21 cellular contexts compared by ENCODE assay signal in genomic region chr15:62914461-62915079, GRCh38.
DNase-seq lines count a peak whose midpoint lies in the region; ATAC-seq and TF ChIP-seq lines count a peak whose summit lies in the region.
"Had no signal": no experiment of that assay in that cellular context is flagged by ENCODE, and none has a peak within 500 bp of the region (broad histone marks: within the 10 kb centered on the region; RNA-seq: fewer than 3 reads in every experiment).

No MANE protein-coding gene starts in this region.

- H4K12ac ChIP-seq in trophoblast cell (ENCODE audit: low read depth, low read length) = peak overlapping the region; percentile 8

- peak overlapping the region; percentile 87 for H2BK12ac ChIP-seq in trophoblast cell (ENCODE audit: low read length)

- H3K18ac ChIP-seq in trophoblast cell (ENCODE audit: low read length) = peak overlapping the region; percentile 90

- peak overlapping the region; percentile 97 for H2AK5ac ChIP-seq in trophoblast cell (ENCODE audit: low read length)

- H3K79me2 ChIP-seq in trophoblast cell (ENCODE audit: control insufficient read depth, insufficient read depth, low read length, poor library complexity) = peaks cover 7% of the 10 kb centered on the region

- peak overlapping the region; percentile 23 for H3K9ac ChIP-seq in NT2/D1 (ENCODE audit: insufficient read length, low read depth)
- H3K9ac ChIP-seq in trophoblast cell (ENCODE audit: low read length) = no peak overlapping the region

- peaks cover 19% of the 10 kb centered on the region for H3K9me3 ChIP-seq in NT2/D1 (ENCODE audit: insufficient read depth, low read length)
- H3K9me3 ChIP-seq in iPS DF 6.9 (ENCODE audit: control insufficient read depth, insufficient read depth, low read length) = no peaks in the 10 kb centered on the region
- no peaks in the 10 kb centered on the region for H3K9me3 ChIP-seq in trophoblast cell (ENCODE audit: insufficient read depth, low read depth, low read length)
- H3K9me3 ChIP-seq in sigmoid colon = no peaks in the 10 kb centered on the region
- H3K9me3 ChIP-seq: MG63, SJSA1 had no signal

- H3K14ac ChIP-seq in trophoblast cell (ENCODE audit: low read length) = peak overlapping the region; percentile 68

- no peak for TF ChIP-seq CTCF in sigmoid colon (IDR thresholded peaks at IDR 0.05)

- H3K4me2 ChIP-seq in trophoblast cell (ENCODE audit: low read length) = peak overlapping the region; percentile 1

- H3K27ac ChIP-seq in iPS DF 6.9 (ENCODE audit: low read length) (no peak overlapping the region), trophoblast cell (ENCODE audit: low read depth, low read length) (peak overlapping the region; percentile 95), sigmoid colon (no peak overlapping the region)
- H3K27ac ChIP-seq: SJSA1 had no signal

- H3K27me3 ChIP-seq in NT2/D1 (ENCODE audit: insufficient read depth, insufficient read length) (no peaks in the 10 kb centered on the region), iPS DF 6.9 (ENCODE audit: control insufficient read depth, insufficient read depth, low read length) (no peaks in the 10 kb centered on the region), trophoblast cell (ENCODE audit: insufficient read depth, low read length) (no peaks in the 10 kb centered on the region), sigmoid colon (no peaks in the 10 kb centered on the region)
- H3K27me3 ChIP-seq: MG63, SJSA1 had no signal

- peak overlapping the region; percentile 96 for H2BK5ac ChIP-seq in trophoblast cell (ENCODE audit: low read depth, low read length, poor library complexity)

- no peak overlapping the region for H3K23ac ChIP-seq in trophoblast cell (ENCODE audit: low read length)

- H3K36me3 ChIP-seq in NT2/D1 (ENCODE audit: insufficient read depth, insufficient read length, low read length) (no peaks in the 10 kb centered on the region), iPS DF 6.9 (ENCODE audit: control insufficient read depth, insufficient read depth, low read length) (no peaks in the 10 kb centered on the region), trophoblast cell (ENCODE audit: control insufficient read depth in 1 of 2, insufficient read depth in 2 of 2, low read length in 2 of 2) (no peaks in the 10 kb centered on the region), sigmoid colon (no peaks in the 10 kb centered on the region)
- H3K36me3 ChIP-seq: MG63, SJSA1 had no signal

- no peak overlapping the region for H3K4me3 ChIP-seq in NT2/D1 (ENCODE audit: insufficient read length, low read depth)
- H3K4me3 ChIP-seq in iPS DF 6.9 (ENCODE audit: low read length) = no peak overlapping the region
- no peak overlapping the region for H3K4me3 ChIP-seq in trophoblast cell (ENCODE audit: low read depth, low read length)
- no peak overlapping the region for H3K4me3 ChIP-seq in sigmoid colon
- H3K4me3 ChIP-seq: K562, MG63, SJSA1 had no signal

- TF ChIP-seq POLR2A in sigmoid colon (IDR thresholded peaks at IDR 0.05) = no peak

- H4K8ac ChIP-seq in trophoblast cell (ENCODE audit: low read depth, low read length) = peak overlapping the region; percentile 63

- peak overlapping the region; percentile 95 for H4K91ac ChIP-seq in trophoblast cell (ENCODE audit: low read depth, low read length)

- H3K4me1 ChIP-seq in NT2/D1 (ENCODE audit: insufficient read depth, insufficient read length) (peaks cover 12% of the 10 kb centered on the region), iPS DF 6.9 (ENCODE audit: control insufficient read depth, insufficient read depth, low read length) (peaks cover 4% of the 10 kb centered on the region; the same call in 1 of the 2 replicates), trophoblast cell (ENCODE audit: control insufficient read depth in 1 of 2, insufficient read depth in 2 of 2, low read length in 2 of 2) (peaks cover 15 to 30% of the 10 kb centered on the region in 2 experiments), sigmoid colon (peaks cover 0 to 10% (median 8%) of the 10 kb centered on the region in 4 donors)
- H3K4me1 ChIP-seq: SJSA1 had no signal

- peak overlapping the region; percentile 73 for H2AFZ ChIP-seq in trophoblast cell (ENCODE audit: insufficient read depth, low read length, poor library complexity)

- TF ChIP-seq EP300 in sigmoid colon (IDR thresholded peaks at IDR 0.05) = no peak

- intact Hi-C loops in sigmoid colon (cut with DNase I) = no loop called here

- peak overlapping the region; percentile 28 for H3K4ac ChIP-seq in trophoblast cell (ENCODE audit: low read depth, low read length)

- peaks cover 41% of the 10 kb centered on the region for H3K79me1 ChIP-seq in trophoblast cell (ENCODE audit: low read length)

- peak overlapping the region; percentile 99 for H2BK120ac ChIP-seq in trophoblast cell (ENCODE audit: insufficient read depth, low read length, poor library complexity)

- no peak for ATAC-seq in GM19023 (IDR thresholded peaks at IDR 0.05; ENCODE audit: unreplicated experiment)
- ATAC-seq: HepG2, K562, Right ventricle myocardium inferior had no signal

- WGBS in iPS DF 6.9 (ENCODE audit: insufficient coverage, insufficient read length) = no CpG with 5 or more reads among the region's 7 CpGs
- no CpG with 5 or more reads among the region's 7 CpGs for WGBS in trophoblast cell (ENCODE audit: extremely low coverage, insufficient coverage, insufficient read length)
- WGBS in sigmoid colon, 2 donors = 94% methylated on average over 7 of the region's 7 CpGs

- DNase-seq in ELF-1 (ENCODE audit: low read depth, low spot score) (peak; percentile 93), NT2/D1 (ENCODE audit: low read depth, low spot score) (peak; percentile 85), iPS DF 6.9 (ENCODE audit: low read depth, low spot score) (peak; percentile 41), trophoblast cell (peak; percentile 65 to 76), sigmoid colon (no peak), C1 segment of cervical spinal cord (lab: John Stamatoyannopoulos, UW) (no peak)
- DNase-seq in activated CD4-positive, alpha-beta T cell treated with anti-CD3 and anti-CD28 coated beads, Interleukin-2, amount 50 U/mL, for 1 hour = no peak
- DNase-seq: EL, MG63, NCI-H1417, NCI-H1694 treated with DMSO at 0.1 percent for 48 hours, NCI-H2081 treated with DMSO at 0.1 percent for 48 hours, NCI-H2171 treated with DMSO at 0.1 percent for 48 hours, NCI-H524 treated with DMSO at 0.1 percent for 48 hours, NCI-H82, OCI-M1 had no signal

Comparison
In these comparisons a context has a peak if more than half of its experiments do, and no peak if none do; other contexts are left out.
1. DNase-seq: peak in ELF-1 (single experiment), NT2/D1 (single experiment), iPS DF 6.9 (single experiment) and trophoblast cell (2 of 2); none in sigmoid colon (single experiment), activated CD4-positive, alpha-beta T cell treated with anti-CD3 and anti-CD28 coated beads, Interleukin-2, amount 50 U/mL, for 1 hour (single experiment) and C1 segment of cervical spinal cord (0 of 14).